ENCODE assay signal across 17 cellular contexts in genomic region chr1:160346953-160347352, GRCh38. TPM values are rescaled to one million over a fixed set of nuclear protein-coding genes. Genes with fewer than 3 reads are reported as not detected.
DNase-seq lines count a peak whose midpoint lies in the region; ATAC-seq, FAIRE-seq and TF ChIP-seq lines count a peak whose summit lies in the region.
"Had no signal": no experiment of that assay in that cellular context is flagged by ENCODE, and none has a peak within 500 bp of the region (broad histone marks: within the 10 kb centered on the region; RNA-seq: fewer than 3 reads in every experiment).

No MANE protein-coding gene starts in this region.

- TF ChIP-seq RAD21 in K562 (CRISPR knock-in tag; conservative IDR thresholded peaks at IDR 0.05 in 1 of 2, IDR thresholded peaks at IDR 0.05 in 1 of 2), result no peak

- peaks cover 20% of the 10 kb centered on the region for H3K4me1 Mint-ChIP-seq in activated naive CD4-positive, alpha-beta T cell treated with anti-CD3 and anti-CD28 coated beads for 36 hours (ENCODE audit: low read depth)

- H3K4me3 ChIP-seq in BLaER1 (peak overlapping the region; percentile 44), K562 (no peak overlapping the region), right atrium auricular region (no peak overlapping the region)
- H3K4me3 ChIP-seq: GM23338 had no signal

- TF ChIP-seq CTCF in GM20000 (IDR thresholded peaks at IDR 0.05; ENCODE audit: extremely low read depth, missing control alignments) (no peak), K562 (IDR thresholded peaks at IDR 0.05 in 2 of 3, conservative IDR thresholded peaks at IDR 0.05 in 1 of 3; ENCODE audit: insufficient read depth in 2 of 3, low read depth in 1 of 3, low read length in 3 of 3) (no peak), right atrium auricular region (IDR thresholded peaks at IDR 0.05) (no peak)

- FAIRE-seq in K562 (lab: Jason Lieb, UNC), result no peak
- FAIRE-seq: HepG2 had no signal

- ATAC-seq in K562 (no peak), GM18907 (IDR thresholded peaks at IDR 0.05; ENCODE audit: unreplicated experiment) (no peak), GM18861 (IDR thresholded peaks at IDR 0.05; ENCODE audit: unreplicated experiment) (no peak)
- ATAC-seq: GM23338, HepG2, left cardiac atrium, T-cell had no signal

- H3K27ac Mint-ChIP-seq in activated naive CD4-positive, alpha-beta T cell treated with anti-CD3 and anti-CD28 coated beads for 36 hours, result no peak overlapping the region
- H3K27ac Mint-ChIP-seq: GM23338, T-cell had no signal

- no peaks in the 10 kb centered on the region for H3K9me3 ChIP-seq in BLaER1
- H3K9me3 ChIP-seq in K562 (replicated peaks; ENCODE audit: control insufficient read depth, insufficient read depth, low read depth, low read length), result no peaks in the 10 kb centered on the region
- no peaks in the 10 kb centered on the region for H3K9me3 ChIP-seq in right atrium auricular region

- H3K9ac ChIP-seq in BLaER1, result peak overlapping the region; percentile 63; the same call in 1 of the 2 replicates
- no peak overlapping the region for H3K9ac ChIP-seq in K562 (ENCODE audit: insufficient read depth in 1 of 2, low read depth in 2 of 2, low read length in 2 of 2)

- H3K36me3 Mint-ChIP-seq in activated naive CD4-positive, alpha-beta T cell treated with anti-CD3 and anti-CD28 coated beads for 36 hours (ENCODE audit: low read depth), result peaks cover 24% of the 10 kb centered on the region

- DNase-seq in GM20000 (ENCODE audit: low spot score) (peak; percentile 56), NAMALWA (ENCODE audit: low spot score) (peak; percentile 43), K562 (ENCODE audit: extremely low read depth in 1 of 4, low spot score in 3 of 4) (no peak), right atrium auricular region (ENCODE audit: low spot score) (no peak)
- DNase-seq in activated naive CD4-positive, alpha-beta T cell treated with anti-CD3 and anti-CD28 coated beads for 36 hours, result no peak
- DNase-seq: activated CD4-positive, alpha-beta T cell treated with anti-CD3 and anti-CD28 coated beads, Interleukin-2, amount 50 U/mL, for 4 hours; activated naive CD4-positive, alpha-beta T cell; head of caudate nucleus; left cardiac atrium; NCI-H187 had no signal

- H3K9me3 Mint-ChIP-seq in activated naive CD4-positive, alpha-beta T cell treated with anti-CD3 and anti-CD28 coated beads for 36 hours, result no peaks in the 10 kb centered on the region
- H3K9me3 Mint-ChIP-seq: GM23338, T-cell had no signal

- peaks cover 61% of the 10 kb centered on the region for H3K36me3 ChIP-seq in BLaER1
- H3K36me3 ChIP-seq in K562 (ENCODE audit: control insufficient read depth, insufficient read depth, low read length), result peaks cover 76% of the 10 kb centered on the region
- H3K36me3 ChIP-seq in right atrium auricular region, result peaks cover 41% of the 10 kb centered on the region

- in situ Hi-C loops in K562 (cut with MboI), result no loop called here

- peaks cover 56% of the 10 kb centered on the region for H3K4me1 ChIP-seq in BLaER1
- peaks cover 0 to 3% of the 10 kb centered on the region in 2 experiments; a peak in 1 of 5 replicates for H3K4me1 ChIP-seq in K562 (replicated peaks in 1 of 2; ENCODE audit: control insufficient read depth in 2 of 2, insufficient read depth in 2 of 2, low read length in 2 of 2)
- H3K4me1 ChIP-seq in right atrium auricular region, result peaks cover 0 to 28% of the 10 kb centered on the region in 2 donors

- no peaks in the 10 kb centered on the region for H3K9me1 ChIP-seq in K562 (ENCODE audit: control insufficient read depth, insufficient read depth, low read length)

- TF ChIP-seq POLR2A in K562 (conservative IDR thresholded peaks at IDR 0.05), result no peak

- H4K20me1 ChIP-seq in BLaER1 (peaks cover 5% of the 10 kb centered on the region), K562 (replicated peaks; ENCODE audit: control insufficient read depth, insufficient read depth, low read length) (no peaks in the 10 kb centered on the region; the same call in 1 of the 2 replicates)

- H3K27ac ChIP-seq in BLaER1 (peak overlapping the region; percentile 80), K562 (ENCODE audit: extremely low read depth, low read depth, low read length) (no peak overlapping the region), right atrium auricular region (no peak overlapping the region)

- no TSS peak for BruUV-seq in K562 (replicated peaks; lab: Mats Ljungman, UMichigan)

- 56% methylated on average over 2 of the region's 4 CpGs for WGBS in K562 (ENCODE audit: insufficient coverage, low coverage, missing lambda C conversion rate)

- POLR2A ChIA-PET in K562 (lab: Yijun Ruan, JAX), result interaction anchor here (0.8 to 2.1 kb wide), 4 partner anchors 8 to 62 kb away, joined by 3 to 8 read pairs (median 4); no protein-coding TSS in a partner anchor

- peak overlapping the region; percentile 79 for H3K4me2 ChIP-seq in BLaER1
- H3K4me2 ChIP-seq in K562 (ENCODE audit: insufficient read depth, low read length), result no peak overlapping the region
- H3K4me2 ChIP-seq: GM23338 had no signal

- intact Hi-C loops in K562 (cut with micrococcal nuclease), result no loop called here
- intact Hi-C loops in activated naive CD4-positive, alpha-beta T cell treated with anti-CD3 and anti-CD28 coated beads for 36 hours (cut with micrococcal nuclease), result no loop called here

- CTCF ChIA-PET in K562 (lab: Yijun Ruan, JAX; ENCODE audit: low intra/inter-chr PET ratio), result no interaction called here
- CTCF ChIA-PET in activated naive CD4-positive, alpha-beta T cell treated with anti-CD3 and anti-CD28 coated beads for 36 hours (lab: Charles Lee), result interaction anchor here (1.6 kb wide), 1 partner anchor 19 kb away, joined by 4 read pairs; no protein-coding TSS in a partner anchor

- no peak for TF ChIP-seq EP300 in K562 (IDR thresholded peaks at IDR 0.05; ENCODE audit: low read length)

- no peak overlapping the region for H3K4me3 Mint-ChIP-seq in activated naive CD4-positive, alpha-beta T cell treated with anti-CD3 and anti-CD28 coated beads for 36 hours
- H3K4me3 Mint-ChIP-seq: GM23338, T-cell had no signal

- H3K27me3 ChIP-seq in BLaER1 (no peaks in the 10 kb centered on the region), K562 (ENCODE audit: control insufficient read depth in 2 of 2, insufficient read depth in 2 of 2, low read length in 2 of 2) (no peaks in the 10 kb centered on the region), right atrium auricular region (no peaks in the 10 kb centered on the region)

- no peaks in the 10 kb centered on the region for H3K27me3 Mint-ChIP-seq in activated naive CD4-positive, alpha-beta T cell treated with anti-CD3 and anti-CD28 coated beads for 36 hours (ENCODE audit: low read depth)
- H3K27me3 Mint-ChIP-seq: T-cell had no signal

- H2AFZ ChIP-seq in K562 (ENCODE audit: low read depth, low read length), result no peak overlapping the region
- H2AFZ ChIP-seq: GM23338 had no signal

- H3K79me2 ChIP-seq in K562 (ENCODE audit: control insufficient read depth, insufficient read depth, low read length), result peaks cover 36% of the 10 kb centered on the region

RNA-seq across cellular contexts. Expression of gene NCSTN, which starts 3.8 kb away (rescaled TPM):
- 203 and 289 TPM in 2 replicates for total RNA-seq in K562 (2011; cell fraction: chromatin; rRNA removed; ENCODE audit: low replicate concordance)
- 237 and 279 TPM in 2 replicates for total RNA-seq in K562 (2011; cell fraction: nucleolus; rRNA removed)
- 253 and 291 TPM in 2 replicates for total RNA-seq in K562 (2011; cell fraction: nucleoplasm; rRNA removed)
- total RNA-seq in K562 (2014; rRNA removed) (21.3 and 27.3 TPM in 2 replicates), K562 (2014; rRNA removed; fragmentation: Illumina TruSeq; extraction: Trizol) (34.9 and 35.8 TPM in 2 replicates), K562 (2015; rRNA removed; fragmentation: Illumina TruSeq; extraction: Trizol) (37.2 and 42.3 TPM in 2 replicates), K562 (2021) (54.1 and 57.9 TPM in 2 replicates), right atrium auricular region (10 to 100 TPM; 63.4 to 71.3 TPM)
- polyA plus RNA-seq in K562 (2011; rRNA removed) (64.3 and 104 TPM in 2 replicates), K562 (2014; fragmentation: Illumina TruSeq; extraction: Trizol) (75.9 and 91.1 TPM in 2 replicates), K562 (2014; fragmentation: Nextera tagmentation; extraction: Ambion mirVana) (10 to 100 TPM; 46.0 to 68.7 TPM), K562 (2014; rRNA removed) (55.3 and 60.7 TPM in 2 replicates)
- 103 and 114 TPM in 2 replicates for polyA plus RNA-seq in K562 (2011; cell fraction: cytosol; rRNA removed)
- polyA plus RNA-seq in K562 (2011; cell fraction: nucleus; rRNA removed), result 178 and 195 TPM in 2 replicates
- 46.6 and 93.0 TPM in 2 replicates for polyA plus RNA-seq in K562 (2012)
- polyA minus RNA-seq in K562 (2011; rRNA and poly(A)+ RNA removed), result 85.4 and 89.2 TPM in 2 replicates
- polyA minus RNA-seq in K562 (2011; cell fraction: cytosol; rRNA and poly(A)+ RNA removed), result 40.9 and 45.8 TPM in 2 replicates
- polyA minus RNA-seq in K562 (2011; cell fraction: nucleus; rRNA and poly(A)+ RNA removed), result 56.5 and 78.1 TPM in 2 replicates
- total RNA-seq in activated naive CD4-positive, alpha-beta T cell treated with anti-CD3 and anti-CD28 coated beads for 36 hours, result 10 to 100 TPM; 27.4 to 29.4 TPM

RNA-seq across cellular contexts. Expression of gene COPA, which starts 3.9 kb away (rescaled TPM):
- 224 and 416 TPM in 2 replicates for total RNA-seq in K562 (2011; cell fraction: chromatin; rRNA removed; ENCODE audit: low replicate concordance)
- total RNA-seq in K562 (2011; cell fraction: nucleolus; rRNA removed), result 117 and 133 TPM in 2 replicates
- 151 and 175 TPM in 2 replicates for total RNA-seq in K562 (2011; cell fraction: nucleoplasm; rRNA removed)
- total RNA-seq in K562 (2014; rRNA removed) (93.5 and 121 TPM in 2 replicates), K562 (2014; rRNA removed; fragmentation: Illumina TruSeq; extraction: Trizol) (79.9 and 92.1 TPM in 2 replicates), K562 (2015; rRNA removed; fragmentation: Illumina TruSeq; extraction: Trizol) (73.1 and 80.7 TPM in 2 replicates), K562 (2021) (102 and 110 TPM in 2 replicates), right atrium auricular region (100 to 1,000 TPM in 1 of 2 donors, 10 to 100 TPM in 1; 96.1 to 134 TPM)
- polyA plus RNA-seq in K562 (2011; rRNA removed) (222 and 236 TPM in 2 replicates), K562 (2014; fragmentation: Illumina TruSeq; extraction: Trizol) (119 and 154 TPM in 2 replicates), K562 (2014; fragmentation: Nextera tagmentation; extraction: Ambion mirVana) (100 to 1,000 TPM in 1 of 2 experiments, 10 to 100 TPM in 1; 49.8 to 123 TPM), K562 (2014; rRNA removed) (99.5 and 125 TPM in 2 replicates)
- polyA plus RNA-seq in K562 (2011; cell fraction: cytosol; rRNA removed), result 140 and 207 TPM in 2 replicates
- polyA plus RNA-seq in K562 (2011; cell fraction: nucleus; rRNA removed), result 79.0 and 109 TPM in 2 replicates
- 107 and 187 TPM in 2 replicates for polyA plus RNA-seq in K562 (2012)
- 382 and 419 TPM in 2 replicates for polyA minus RNA-seq in K562 (2011; rRNA and poly(A)+ RNA removed)
- polyA minus RNA-seq in K562 (2011; cell fraction: cytosol; rRNA and poly(A)+ RNA removed), result 161 and 169 TPM in 2 replicates
- 73.5 and 122 TPM in 2 replicates for polyA minus RNA-seq in K562 (2011; cell fraction: nucleus; rRNA and poly(A)+ RNA removed)
- total RNA-seq in activated naive CD4-positive, alpha-beta T cell treated with anti-CD3 and anti-CD28 coated beads for 36 hours, result 100 to 1,000 TPM in 1 of 2 experiments, 10 to 100 TPM in 1; 97.8 to 101 TPM

RNA-seq across cellular contexts. Expression of gene NHLH1, which starts 19.9 kb away (rescaled TPM):
- 1.5 and 2.6 TPM in 2 replicates for total RNA-seq in K562 (2011; cell fraction: chromatin; rRNA removed; ENCODE audit: low replicate concordance)
- total RNA-seq in K562 (2011; cell fraction: nucleolus; rRNA removed), result 1.3 and 2.0 TPM in 2 replicates
- total RNA-seq in K562 (2011; cell fraction: nucleoplasm; rRNA removed), result 2.5 and 2.9 TPM in 2 replicates
- total RNA-seq in K562 (2014; rRNA removed) (0.09 and 0.16 TPM in 2 replicates), K562 (2014; rRNA removed; fragmentation: Illumina TruSeq; extraction: Trizol) (0.33 and 0.35 TPM in 2 replicates), K562 (2015; rRNA removed; fragmentation: Illumina TruSeq; extraction: Trizol) (not detected in 2 replicates), K562 (2021) (0.78 and 0.84 TPM in 2 replicates), right atrium auricular region (not detected)
- polyA plus RNA-seq in K562 (2011; rRNA removed) (0.29 and 0.57 TPM in 2 replicates), K562 (2014; fragmentation: Illumina TruSeq; extraction: Trizol) (0.88 and 1.0 TPM in 2 replicates), K562 (2014; fragmentation: Nextera tagmentation; extraction: Ambion mirVana) (under 1 TPM; 0.20 to 0.37 TPM), K562 (2014; rRNA removed) (1.3 and 1.4 TPM in 2 replicates)
- 0.40 and 0.71 TPM in 2 replicates for polyA plus RNA-seq in K562 (2011; cell fraction: cytosol; rRNA removed)
- polyA plus RNA-seq in K562 (2011; cell fraction: nucleus; rRNA removed), result 1.2 and 1.4 TPM in 2 replicates
- 0.31 and 1.6 TPM in 2 replicates for polyA plus RNA-seq in K562 (2012)
- polyA minus RNA-seq in K562 (2011; rRNA and poly(A)+ RNA removed), result 0.21 and 0.25 TPM in 2 replicates
- polyA minus RNA-seq in K562 (2011; cell fraction: cytosol; rRNA and poly(A)+ RNA removed), result 0.46 TPM in 1 of 2 replicates, not detected in the other
- polyA minus RNA-seq in K562 (2011; cell fraction: nucleus; rRNA and poly(A)+ RNA removed), result 0.40 and 0.78 TPM in 2 replicates
- total RNA-seq in activated naive CD4-positive, alpha-beta T cell treated with anti-CD3 and anti-CD28 coated beads for 36 hours, result under 1 TPM in 1 of 2 experiments, not detected in 1; 0.07 TPM
- total RNA-seq: osteoblast had no signal

RNA-seq across cellular contexts. Expression of gene VANGL2, which starts 53.4 kb away (rescaled TPM):
- 3.7 and 6.1 TPM in 2 replicates for total RNA-seq in K562 (2011; cell fraction: chromatin; rRNA removed; ENCODE audit: low replicate concordance)
- total RNA-seq in K562 (2011; cell fraction: nucleolus; rRNA removed), result 3.4 and 4.8 TPM in 2 replicates
- total RNA-seq in K562 (2011; cell fraction: nucleoplasm; rRNA removed), result 6.5 and 8.4 TPM in 2 replicates
- total RNA-seq in K562 (2014; rRNA removed) (0.82 and 1.1 TPM in 2 replicates), K562 (2014; rRNA removed; fragmentation: Illumina TruSeq; extraction: Trizol) (0.95 and 1.1 TPM in 2 replicates), K562 (2015; rRNA removed; fragmentation: Illumina TruSeq; extraction: Trizol) (0.98 and 1.1 TPM in 2 replicates), K562 (2021) (3.4 and 3.8 TPM in 2 replicates), right atrium auricular region (1 to 10 TPM; 3.4 to 8.1 TPM)
- polyA plus RNA-seq in K562 (2011; rRNA removed) (4.0 and 4.4 TPM in 2 replicates), K562 (2014; fragmentation: Illumina TruSeq; extraction: Trizol) (3.5 TPM in 2 replicates), K562 (2014; fragmentation: Nextera tagmentation; extraction: Ambion mirVana) (under 1 TPM; 0.28 to 0.42 TPM), K562 (2014; rRNA removed) (3.7 and 3.9 TPM in 2 replicates)
- 6.2 and 6.4 TPM in 2 replicates for polyA plus RNA-seq in K562 (2011; cell fraction: cytosol; rRNA removed)
- polyA plus RNA-seq in K562 (2011; cell fraction: nucleus; rRNA removed), result 7.2 and 10.3 TPM in 2 replicates
- 2.0 and 3.4 TPM in 2 replicates for polyA plus RNA-seq in K562 (2012)
- polyA minus RNA-seq in K562 (2011; rRNA and poly(A)+ RNA removed), result 2.5 and 3.3 TPM in 2 replicates
- 1.5 and 2.5 TPM in 2 replicates for polyA minus RNA-seq in K562 (2011; cell fraction: cytosol; rRNA and poly(A)+ RNA removed)
- polyA minus RNA-seq in K562 (2011; cell fraction: nucleus; rRNA and poly(A)+ RNA removed), result 1.1 and 1.3 TPM in 2 replicates
- under 1 TPM in 1 of 2 experiments, not detected in 1; 0.27 TPM for total RNA-seq in activated naive CD4-positive, alpha-beta T cell treated with anti-CD3 and anti-CD28 coated beads for 36 hours
- total RNA-seq: HepG2, osteoblast had no signal

Comparison
In these comparisons a context has a peak if more than half of its experiments do, and no peak if none do; other contexts are left out.
1. DNase-seq: peak in GM20000 (single experiment) and NAMALWA (single experiment); none in K562 (0 of 4), right atrium auricular region (single experiment) and activated naive CD4-positive, alpha-beta T cell treated with anti-CD3 and anti-CD28 coated beads for 36 hours (single experiment).